In genomic region chr7:103123529-103123928, GRCh38 we compare ENCODE assay signal across 23 cellular contexts. TPM values are rescaled to one million over a fixed set of nuclear protein-coding genes. Genes with fewer than 3 reads are reported as not detected.
"Had no signal": no experiment of that assay in that cellular context is flagged by ENCODE, and none has a peak within 500 bp of the region (broad histone marks: within the 10 kb centered on the region; RNA-seq: fewer than 3 reads in every experiment).

No MANE protein-coding gene starts in this region.

- H3K9me3 Mint-ChIP-seq: endodermal cell; naive B cell; nephron; stimulated activated memory B cell treated with anti-CD40 and anti-IgM and Interleukin-4, amounts not matched to agents 10 μg/mL and 1 μg/mL and 100 μg/mL, for 72 hours; stimulated activated naive CD8-positive, alpha-beta T cell treated with anti-CD3 and anti-CD28 coated beads, Interleukin-15, amount 100 ng/mL, for 72 hours had no signal

- H3K27ac Mint-ChIP-seq: endodermal cell; nephron; stimulated activated memory B cell treated with anti-CD40 and anti-IgM and Interleukin-4, amounts not matched to agents 10 μg/mL and 1 μg/mL and 100 μg/mL, for 72 hours; stimulated activated naive CD8-positive, alpha-beta T cell treated with anti-CD3 and anti-CD28 coated beads, Interleukin-15, amount 100 ng/mL, for 72 hours had no signal

- DNase-seq: effector CD4-positive, alpha-beta T cell; endodermal cell; erythroblast; foreskin keratinocyte; kidney; left colon; left ventricle myocardium superior; mesenchymal stem cell; midbrain; naive B cell; psoas muscle; spleen; stimulated activated CD4-positive, alpha-beta T cell treated with anti-CD3 and anti-CD28 coated beads, Interleukin-15, amount 100 ng/mL, for 24 hours; stimulated activated CD4-positive, alpha-beta T cell treated with anti-CD3 and anti-CD28 coated beads, Interleukin-1b, Interleukin-23, amount 100 ng/mL, for 48 hours; stimulated activated CD4-positive, alpha-beta T cell treated with anti-CD3 and anti-CD28 coated beads, Interleukin-4, amount 100 ng/mL, for 24 hours; stimulated activated naive CD8-positive, alpha-beta T cell treated with anti-CD3 and anti-CD28 coated beads, Interleukin-15, amount 100 ng/mL, for 72 hours; testis; upper lobe of right lung had no signal

- H3K4me3 Mint-ChIP-seq: endodermal cell; naive B cell; nephron; stimulated activated memory B cell treated with anti-CD40 and anti-IgM and Interleukin-4, amounts not matched to agents 10 μg/mL and 1 μg/mL and 100 μg/mL, for 72 hours; stimulated activated naive CD8-positive, alpha-beta T cell treated with anti-CD3 and anti-CD28 coated beads, Interleukin-15, amount 100 ng/mL, for 72 hours had no signal

- ATAC-seq: foreskin keratinocyte; left ventricle myocardium superior; psoas muscle; sciatic nerve; stimulated activated memory B cell treated with anti-CD40 and anti-IgM and Interleukin-4, amounts not matched to agents 10 μg/mL and 1 μg/mL and 100 μg/mL, for 72 hours; stimulated activated naive CD8-positive, alpha-beta T cell treated with anti-CD3 and anti-CD28 coated beads, Interleukin-15, amount 100 ng/mL, for 72 hours; upper lobe of right lung had no signal

- H3K27me3 Mint-ChIP-seq: naive B cell; stimulated activated memory B cell treated with anti-CD40 and anti-IgM and Interleukin-4, amounts not matched to agents 10 μg/mL and 1 μg/mL and 100 μg/mL, for 72 hours; stimulated activated naive CD8-positive, alpha-beta T cell treated with anti-CD3 and anti-CD28 coated beads, Interleukin-15, amount 100 ng/mL, for 72 hours had no signal

- H3K9me3 ChIP-seq: psoas muscle, spleen, testis, tibial nerve, upper lobe of right lung, vagina had no signal

- H3K4me1 Mint-ChIP-seq: endodermal cell; nephron; stimulated activated memory B cell treated with anti-CD40 and anti-IgM and Interleukin-4, amounts not matched to agents 10 μg/mL and 1 μg/mL and 100 μg/mL, for 72 hours; stimulated activated naive CD8-positive, alpha-beta T cell treated with anti-CD3 and anti-CD28 coated beads, Interleukin-15, amount 100 ng/mL, for 72 hours had no signal

RNA-seq across cellular contexts. Expression of gene FBXL13, which starts 48.9 kb away (rescaled TPM):
- polyA plus RNA-seq: foreskin keratinocyte had no signal
